ENCODE assay signal across 11 cellular contexts in the genomic region with DNA sequence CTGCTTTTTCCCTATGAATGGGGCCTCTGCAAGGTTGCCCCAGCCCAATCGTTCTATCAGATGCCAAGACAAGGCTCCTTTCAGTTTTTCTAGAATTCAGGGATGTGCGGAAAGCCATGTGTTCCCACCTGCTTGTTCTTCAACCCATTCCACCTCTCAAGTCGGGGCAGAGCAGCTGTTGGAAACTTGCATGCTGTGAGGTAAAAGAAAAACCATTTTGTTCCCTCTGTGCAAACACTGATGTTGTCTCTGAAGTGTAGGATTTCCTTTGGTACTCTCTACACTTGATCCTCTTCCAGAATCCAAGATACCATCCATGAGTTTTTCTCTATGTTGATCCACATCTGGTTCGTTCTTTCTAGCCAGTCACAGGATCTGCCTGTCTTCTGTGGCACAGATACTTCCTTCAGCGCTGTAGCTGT. TPM values are rescaled to one million over a fixed set of nuclear protein-coding genes. Genes with fewer than 3 reads are reported as not detected.
A peak's percentile ranks its signal among the peaks of the same experiment; 100 is the strongest.
DNase-seq lines count a peak whose midpoint lies in the region; ATAC-seq and TF ChIP-seq lines count a peak whose summit lies in the region.
"Had no signal": no experiment of that assay in that cellular context is flagged by ENCODE, and none has a peak within 500 bp of the region (broad histone marks: within the 10 kb centered on the region; RNA-seq: fewer than 3 reads in every experiment).

No MANE protein-coding gene starts in this region.

- no peaks in the 10 kb centered on the region for H3K27me3 Mint-ChIP-seq in T-helper 17 cell
- H3K27me3 Mint-ChIP-seq in CD8-positive, alpha-beta memory T cell, result no peaks in the 10 kb centered on the region
- H3K27me3 Mint-ChIP-seq: activated naive CD8-positive, alpha-beta T cell treated with anti-CD3 and anti-CD28 coated beads for 36 hours had no signal

- H3K4me3 ChIP-seq in right cardiac atrium (ENCODE audit: low read length) (no peak overlapping the region), stomach (no peak overlapping the region)
- H3K4me3 ChIP-seq in CD8-positive, alpha-beta memory T cell (ENCODE audit: low read length), result no peak overlapping the region

- H3K27ac Mint-ChIP-seq in T-helper 17 cell, result peak overlapping the region; percentile 32
- peak overlapping the region in 1 of 8 donors; percentile 23 for H3K27ac Mint-ChIP-seq in CD8-positive, alpha-beta memory T cell
- H3K27ac Mint-ChIP-seq: activated naive CD8-positive, alpha-beta T cell treated with anti-CD3 and anti-CD28 coated beads for 36 hours had no signal

- TF ChIP-seq EP300 in stomach (IDR thresholded peaks at IDR 0.05), result no peak

- H3K27ac ChIP-seq in right cardiac atrium (ENCODE audit: low read length) (peak overlapping the region; percentile 50), stomach (peak overlapping the region; percentile 49 to 76 (median 58))
- no peak overlapping the region for H3K27ac ChIP-seq in CD8-positive, alpha-beta memory T cell (ENCODE audit: low read depth, low read length)
- H3K27ac ChIP-seq: HL-60 had no signal

- 64% methylated on average over 5 of the region's 5 CpGs for WGBS in right cardiac atrium
- WGBS in stomach, 5 donors, result 67 to 79% (median 78%) methylated on average over 5 of the region's 5 CpGs

- peaks cover 7% of the 10 kb centered on the region for H3K36me3 Mint-ChIP-seq in T-helper 17 cell (ENCODE audit: low read depth)
- peaks cover 2 to 24% (median 4%) of the 10 kb centered on the region in 3 donors for H3K36me3 Mint-ChIP-seq in CD8-positive, alpha-beta memory T cell

- CTCF ChIA-PET in CD8-positive, alpha-beta memory T cell (lab: Charles Lee), result interaction anchor here (1.5 kb wide), 1 partner anchor 9 kb away, joined by 3 read pairs; no protein-coding TSS in a partner anchor

- peak; percentile 43 for DNase-seq in NCI-H510A treated with DMSO at 0.1 percent for 48 hours (lab: John Stamatoyannopoulos, UW)
- no peak for DNase-seq in NCI-H510A (lab: John Stamatoyannopoulos, UW)
- DNase-seq in T-helper 17 cell, result no peak
- no peak for DNase-seq in right cardiac atrium
- DNase-seq in stomach, result no peak
- DNase-seq in CD8-positive, alpha-beta memory T cell, result no peak
- DNase-seq in dedifferentiated amniotic fluid mesenchymal stem cell (ENCODE audit: extremely low spot score), result no peak
- DNase-seq: activated CD4-positive, alpha-beta T cell treated with anti-CD3 and anti-CD28 coated beads for 48 hours; activated naive CD8-positive, alpha-beta T cell treated with anti-CD3 and anti-CD28 coated beads for 36 hours had no signal

- no peak for ATAC-seq in T-helper 17 cell
- ATAC-seq in right cardiac atrium, result no peak
- no peak for ATAC-seq in GM19455 (IDR thresholded peaks at IDR 0.05; ENCODE audit: unreplicated experiment)

- H3K27me3 ChIP-seq in right cardiac atrium (ENCODE audit: control insufficient read depth, insufficient read depth) (no peaks in the 10 kb centered on the region), stomach (no peaks in the 10 kb centered on the region)
- H3K27me3 ChIP-seq in CD8-positive, alpha-beta memory T cell (ENCODE audit: insufficient read depth, low read length, poor library complexity, severe bottlenecking), result no peaks in the 10 kb centered on the region

- H3K36me3 ChIP-seq in stomach, result peaks cover 0 to 6% (median 2%) of the 10 kb centered on the region in 4 donors
- no peaks in the 10 kb centered on the region for H3K36me3 ChIP-seq in CD8-positive, alpha-beta memory T cell (ENCODE audit: insufficient read depth, low read length)

- intact Hi-C loops in right cardiac atrium (cut with DNase I), result loop anchor here in 1 of 4 donors (10.0 kb wide), 1 partner anchor 61 kb away; the partner anchor contains the start of gene MR1
- intact Hi-C loops in stomach (cut with DNase I; ENCODE audit: low total_unique reads), result no loop called here

- H3K4me1 Mint-ChIP-seq in T-helper 17 cell, result peaks cover 54% of the 10 kb centered on the region
- H3K4me1 Mint-ChIP-seq in CD8-positive, alpha-beta memory T cell, result peaks cover 42 to 57% (median 50%) of the 10 kb centered on the region in 3 donors

- H3K9me3 Mint-ChIP-seq in CD8-positive, alpha-beta memory T cell, result no peaks in the 10 kb centered on the region

- POLR2A ChIA-PET in CD8-positive, alpha-beta memory T cell (lab: Charles Lee), result interaction anchor here (0.7 kb wide), 1 partner anchor 22 kb away, joined by 6 read pairs; no protein-coding TSS in a partner anchor

- no peaks in the 10 kb centered on the region for H3K9me3 ChIP-seq in T-helper 17 cell (ENCODE audit: control insufficient read depth, low read length, poor library complexity, severe bottlenecking)
- H3K9me3 ChIP-seq in right cardiac atrium (ENCODE audit: control insufficient read depth, low read length), result no peaks in the 10 kb centered on the region
- no peaks in the 10 kb centered on the region for H3K9me3 ChIP-seq in stomach
- no peaks in the 10 kb centered on the region for H3K9me3 ChIP-seq in CD8-positive, alpha-beta memory T cell (ENCODE audit: low read length)

- no peak for TF ChIP-seq CTCF in stomach (IDR thresholded peaks at IDR 0.05)

- no peak overlapping the region for H3K4me3 Mint-ChIP-seq in T-helper 17 cell
- no peak overlapping the region for H3K4me3 Mint-ChIP-seq in CD8-positive, alpha-beta memory T cell
- H3K4me3 Mint-ChIP-seq: activated naive CD8-positive, alpha-beta T cell treated with anti-CD3 and anti-CD28 coated beads for 36 hours had no signal

- no peak for TF ChIP-seq POLR2A in stomach (IDR thresholded peaks at IDR 0.05)

- H3K4me1 ChIP-seq in right cardiac atrium (ENCODE audit: control insufficient read depth, insufficient read depth, low read length) (peaks cover 22% of the 10 kb centered on the region), stomach (peaks cover 6 to 70% (median 48%) of the 10 kb centered on the region in 4 donors)
- H3K4me1 ChIP-seq in CD8-positive, alpha-beta memory T cell (ENCODE audit: insufficient read depth, low read length), result peaks cover 27% of the 10 kb centered on the region

RNA-seq across cellular contexts. Expression of gene IER5, which starts 7.3 kb away (rescaled TPM):
- total RNA-seq in T-helper 17 cell (100 to 1,000 TPM; 123 to 145 TPM), right cardiac atrium (10 to 100 TPM; 21.9 to 32.6 (median 28.2) TPM), stomach (10 to 100 TPM in 3 of 5 donors, 1 to 10 TPM in 2; 1.2 to 33.3 (median 13.6) TPM)
- polyA plus RNA-seq in right cardiac atrium (63.8 TPM), stomach (10 to 100 TPM in 1 of 3 donors, 1 to 10 TPM in 2; 4.3 to 10.4 (median 6.4) TPM)
- 10 to 100 TPM; 52.3 to 57.2 TPM for total RNA-seq in CD8-positive, alpha-beta memory T cell
- 29.0 TPM for polyA plus RNA-seq in CD8-positive, alpha-beta memory T cell
